Comparison of ENCODE assay signal across 18 cellular contexts in genomic region chr1:48058135-48058534, GRCh38.
"Had no signal": no experiment of that assay in that cellular context is flagged by ENCODE, and none has a peak within 500 bp of the region (broad histone marks: within the 10 kb centered on the region; RNA-seq: fewer than 3 reads in every experiment).

No MANE protein-coding gene starts in this region.

- H3K9me3 Mint-ChIP-seq: IgD-negative memory B cell had no signal

- H3K4me3 Mint-ChIP-seq: IgD-negative memory B cell had no signal

- DNase-seq: Kasumi-1, MM.1S, NCI-H1092 treated with DMSO at 0.1 percent for 48 hours, NCI-H1436, NCI-H187, NCI-H2029, NCI-H2081 treated with DMSO at 0.1 percent for 48 hours, NCI-H2171, NCI-H226, NCI-H446, NCI-H510A, NCI-H524 treated with DMSO at 0.1 percent for 48 hours, SHP77 had no signal

- H3K4me3 ChIP-seq: K562 had no signal

- H3K4me2 ChIP-seq: KMS-11 had no signal

- H3K27ac Mint-ChIP-seq: IgD-negative memory B cell had no signal

- H3K36me3 Mint-ChIP-seq: IgD-negative memory B cell had no signal

- H3K9ac ChIP-seq: KMS-11 had no signal

- H3K27ac ChIP-seq: HL-60, KMS-11, RWPE1 had no signal
